Comparison of ENCODE assay signal across 8 cellular contexts in genomic region chr7:3301831-3302618, GRCh38. TPM values are rescaled to one million over a fixed set of nuclear protein-coding genes. Genes with fewer than 3 reads are reported as not detected.
DNase-seq lines count a peak whose midpoint lies in the region; ATAC-seq and TF ChIP-seq lines count a peak whose summit lies in the region.

No MANE protein-coding gene starts in this region.

- H3K4me3 ChIP-seq in right cardiac atrium (ENCODE audit: low read length) = peak overlapping the region; percentile 74

- H3K4me1 ChIP-seq in right cardiac atrium (ENCODE audit: control insufficient read depth, insufficient read depth, low read length) = no peaks in the 10 kb centered on the region

- 1% methylated on average over 45 of the region's 45 CpGs for WGBS in right cardiac atrium

- ATAC-seq in right cardiac atrium (peak in 1 of 2 donors; percentile 18), HG02870 (IDR thresholded peaks at IDR 0.05; ENCODE audit: unreplicated experiment) (no peak), GM18517 (IDR thresholded peaks at IDR 0.05; ENCODE audit: unreplicated experiment) (no peak), HG02840 (IDR thresholded peaks at IDR 0.05; ENCODE audit: low FRiP score, unreplicated experiment) (no peak)

- no peak overlapping the region for H3K27ac ChIP-seq in right cardiac atrium (ENCODE audit: low read length)

- DNase-seq in ELF-1 (ENCODE audit: low read depth, low spot score) (peak; percentile 32), NCI-H345 (lab: John Stamatoyannopoulos, UW) (peak; percentile 59), right cardiac atrium (peak; percentile 19 to 57 (median 53)), progenitor cell of endocrine pancreas (ENCODE audit: low spot score, unreplicated experiment) (peak; percentile 29)
- DNase-seq in activated naive CD4-positive, alpha-beta T cell treated with Interleukin-2 at 50 U/mL for 16 hours = peak; percentile 3

- no peaks in the 10 kb centered on the region for H3K9me3 Mint-ChIP-seq in progenitor cell of endocrine pancreas (ENCODE audit: low read depth)

- H3K36me3 Mint-ChIP-seq in progenitor cell of endocrine pancreas (ENCODE audit: insufficient read depth) = no peaks in the 10 kb centered on the region

- peak overlapping the region; percentile 86 for H3K4me3 Mint-ChIP-seq in progenitor cell of endocrine pancreas (ENCODE audit: low read depth)

- intact Hi-C loops in right cardiac atrium (cut with DNase I) = loop anchor here in 2 of 4 donors (10.0 kb wide), 1 partner anchor 593 kb away; no protein-coding TSS in a partner anchor

- no peaks in the 10 kb centered on the region for H3K27me3 ChIP-seq in right cardiac atrium (ENCODE audit: control insufficient read depth, insufficient read depth)

- H3K27ac Mint-ChIP-seq in progenitor cell of endocrine pancreas = peak overlapping the region; percentile 92

- peaks cover 31% of the 10 kb centered on the region for H3K4me1 Mint-ChIP-seq in progenitor cell of endocrine pancreas (ENCODE audit: low read depth)

- TF ChIP-seq CTCF in progenitor cell of endocrine pancreas (IDR thresholded peaks at IDR 0.05; ENCODE audit: unreplicated experiment) = peak; percentile 47

- no peaks in the 10 kb centered on the region for H3K9me3 ChIP-seq in right cardiac atrium (ENCODE audit: control insufficient read depth, low read length)

- peaks cover 10% of the 10 kb centered on the region for H3K27me3 Mint-ChIP-seq in progenitor cell of endocrine pancreas

RNA-seq across cellular contexts. Expression of gene SDK1, which starts 1.0 kb away (rescaled TPM):
- total RNA-seq in right cardiac atrium = 1 to 10 TPM in 3 of 4 donors, under 1 TPM in 1; 0.97 to 3.2 (median 2.4) TPM
- polyA plus RNA-seq in right cardiac atrium = 1.5 TPM
- total RNA-seq in progenitor cell of endocrine pancreas = 37.6 and 39.6 TPM in 2 replicates

Comparison
In these comparisons a context has a peak if more than half of its experiments do, and no peak if none do; other contexts are left out.
1. DNase-seq: peak in every context shown above with its lines; median percentile 59 in NCI-H345; 53 in right cardiac atrium; 32 in ELF-1; 29 in progenitor cell of endocrine pancreas; 3 in activated naive CD4-positive, alpha-beta T cell treated with Interleukin-2 at 50 U/mL for 16 hours.